In genomic region chr1:235325854-235326253, GRCh38 we compare ENCODE assay signal across 9 cellular contexts. TPM values are rescaled to one million over a fixed set of nuclear protein-coding genes. Genes with fewer than 3 reads are reported as not detected.
A peak's percentile ranks its signal among the peaks of the same experiment; 100 is the strongest.
DNase-seq lines count a peak whose midpoint lies in the region; ATAC-seq lines count a peak whose summit lies in the region.
"Had no signal": no experiment of that assay in that cellular context is flagged by ENCODE, and none has a peak within 500 bp of the region (broad histone marks: within the 10 kb centered on the region; RNA-seq: fewer than 3 reads in every experiment).

No MANE protein-coding gene starts in this region.

- H3K9me3 Mint-ChIP-seq in activated CD4-positive, alpha-beta T cell treated with anti-CD3 and anti-CD28 coated beads, Interleukin-2, amount 10 ng/mL, durations not matched to agents 7 days and 5 days, result no peaks in the 10 kb centered on the region
- no peaks in the 10 kb centered on the region for H3K9me3 Mint-ChIP-seq in activated CD4-positive, alpha-beta memory T cell treated with anti-CD3 and anti-CD28 coated beads, Interleukin-2, amount 10 ng/mL, durations not matched to agents 7 days and 5 days
- no peaks in the 10 kb centered on the region for H3K9me3 Mint-ChIP-seq in stimulated activated naive CD8-positive, alpha-beta T cell treated with anti-CD3 and anti-CD28 coated beads, Interleukin-15, amount 100 ng/mL, for 72 hours
- no peaks in the 10 kb centered on the region for H3K9me3 Mint-ChIP-seq in effector memory CD8-positive, alpha-beta T cell

- H3K27ac Mint-ChIP-seq in activated CD4-positive, alpha-beta T cell treated with anti-CD3 and anti-CD28 coated beads, Interleukin-2, amount 10 ng/mL, durations not matched to agents 7 days and 5 days, result peak overlapping the region; percentile 62
- H3K27ac Mint-ChIP-seq in activated CD4-positive, alpha-beta memory T cell treated with anti-CD3 and anti-CD28 coated beads, Interleukin-2, amount 10 ng/mL, durations not matched to agents 7 days and 5 days, result peak overlapping the region; percentile 87
- peak overlapping the region in 1 of 2 donors; percentile 95 for H3K27ac Mint-ChIP-seq in stimulated activated naive CD8-positive, alpha-beta T cell treated with anti-CD3 and anti-CD28 coated beads, Interleukin-15, amount 100 ng/mL, for 72 hours
- no peak overlapping the region for H3K27ac Mint-ChIP-seq in effector memory CD8-positive, alpha-beta T cell

- peaks cover 37% of the 10 kb centered on the region for H3K36me3 Mint-ChIP-seq in activated CD4-positive, alpha-beta T cell treated with anti-CD3 and anti-CD28 coated beads, Interleukin-2, amount 10 ng/mL, durations not matched to agents 7 days and 5 days (ENCODE audit: low read depth)
- peaks cover 39% of the 10 kb centered on the region for H3K36me3 Mint-ChIP-seq in activated CD4-positive, alpha-beta memory T cell treated with anti-CD3 and anti-CD28 coated beads, Interleukin-2, amount 10 ng/mL, durations not matched to agents 7 days and 5 days (ENCODE audit: low read depth)
- H3K36me3 Mint-ChIP-seq in effector memory CD8-positive, alpha-beta T cell (ENCODE audit: insufficient read depth), result peaks cover 44% of the 10 kb centered on the region

- peaks cover 38% of the 10 kb centered on the region for H3K4me1 Mint-ChIP-seq in activated CD4-positive, alpha-beta T cell treated with anti-CD3 and anti-CD28 coated beads, Interleukin-2, amount 10 ng/mL, durations not matched to agents 7 days and 5 days
- peaks cover 42% of the 10 kb centered on the region for H3K4me1 Mint-ChIP-seq in activated CD4-positive, alpha-beta memory T cell treated with anti-CD3 and anti-CD28 coated beads, Interleukin-2, amount 10 ng/mL, durations not matched to agents 7 days and 5 days
- peaks cover 33% of the 10 kb centered on the region for H3K4me1 Mint-ChIP-seq in stimulated activated naive CD8-positive, alpha-beta T cell treated with anti-CD3 and anti-CD28 coated beads, Interleukin-15, amount 100 ng/mL, for 72 hours
- peaks cover 35 to 48% of the 10 kb centered on the region in 2 donors for H3K4me1 Mint-ChIP-seq in effector memory CD8-positive, alpha-beta T cell (ENCODE audit: low read depth in 2 of 2)

- peak overlapping the region; percentile 91 for H3K4me3 ChIP-seq in iPS-18a (ENCODE audit: low read length)

- peak overlapping the region; percentile 87 for H3K9ac ChIP-seq in iPS-18a (ENCODE audit: low read length)

- peaks cover 9% of the 10 kb centered on the region for H3K36me3 ChIP-seq in iPS-18a (ENCODE audit: control insufficient read depth, low read depth, low read length)

- CTCF ChIA-PET in activated CD4-positive, alpha-beta T cell treated with anti-CD3 and anti-CD28 coated beads, Interleukin-2, amount 10 ng/mL, durations not matched to agents 7 days and 5 days (lab: Charles Lee), result interaction anchor here (1.5 kb wide), 1 partner anchor 18 kb away, joined by 5 read pairs; no protein-coding TSS in a partner anchor
- CTCF ChIA-PET in activated CD4-positive, alpha-beta memory T cell treated with anti-CD3 and anti-CD28 coated beads, Interleukin-2, amount 10 ng/mL, durations not matched to agents 7 days and 5 days (lab: Charles Lee), result interaction anchor here (0.6 to 2.5 kb wide), 4 partner anchors 12 to 91 kb away, joined by 3 to 7 read pairs (median 4); no protein-coding TSS in a partner anchor

- H3K9me3 ChIP-seq in iPS-18a (ENCODE audit: control insufficient read depth, low read depth, low read length), result no peaks in the 10 kb centered on the region

- ATAC-seq in stimulated activated naive CD8-positive, alpha-beta T cell treated with anti-CD3 and anti-CD28 coated beads, Interleukin-15, amount 100 ng/mL, for 72 hours, result no peak
- ATAC-seq in effector memory CD8-positive, alpha-beta T cell (replicated peaks), result no peak

- in situ Hi-C loops in KBM-7 (cut with MboI; ENCODE audit: low pct_unique_long_range_greater_than_20kb, low sequenced_read_pairs), result no loop called here

- H3K27me3 Mint-ChIP-seq in activated CD4-positive, alpha-beta T cell treated with anti-CD3 and anti-CD28 coated beads, Interleukin-2, amount 10 ng/mL, durations not matched to agents 7 days and 5 days, result no peaks in the 10 kb centered on the region
- H3K27me3 Mint-ChIP-seq in activated CD4-positive, alpha-beta memory T cell treated with anti-CD3 and anti-CD28 coated beads, Interleukin-2, amount 10 ng/mL, durations not matched to agents 7 days and 5 days, result no peaks in the 10 kb centered on the region
- no peaks in the 10 kb centered on the region for H3K27me3 Mint-ChIP-seq in stimulated activated naive CD8-positive, alpha-beta T cell treated with anti-CD3 and anti-CD28 coated beads, Interleukin-15, amount 100 ng/mL, for 72 hours
- no peaks in the 10 kb centered on the region for H3K27me3 Mint-ChIP-seq in effector memory CD8-positive, alpha-beta T cell

- POLR2A ChIA-PET in activated CD4-positive, alpha-beta T cell treated with anti-CD3 and anti-CD28 coated beads, Interleukin-2, amount 10 ng/mL, durations not matched to agents 7 days and 5 days (lab: Charles Lee), result no interaction called here
- POLR2A ChIA-PET in activated CD4-positive, alpha-beta memory T cell treated with anti-CD3 and anti-CD28 coated beads, Interleukin-2, amount 10 ng/mL, durations not matched to agents 7 days and 5 days (lab: Charles Lee), result interaction anchor here (0.7 to 4.1 kb wide), 9 partner anchors 9 to 847 kb away, joined by 3 to 14 read pairs (median 3); partner anchors contain the start of genes RBM34 and TARBP1

- DNase-seq in activated CD4-positive, alpha-beta T cell treated with anti-CD3 and anti-CD28 coated beads, Interleukin-2, amount 10 ng/mL, durations not matched to agents 7 days and 5 days, result no peak
- DNase-seq in activated CD4-positive, alpha-beta T cell treated with anti-CD3 and anti-CD28 coated beads, Interleukin-2, amount 50 U/mL, for 48 hours, result no peak
- no peak for DNase-seq in activated CD4-positive, alpha-beta memory T cell treated with anti-CD3 and anti-CD28 coated beads, Interleukin-2, amount 10 ng/mL, durations not matched to agents 7 days and 5 days
- DNase-seq in stimulated activated naive CD8-positive, alpha-beta T cell treated with anti-CD3 and anti-CD28 coated beads, Interleukin-15, amount 100 ng/mL, for 72 hours, result no peak
- DNase-seq in NCI-H345 treated with DMSO at 0.1 percent for 48 hours (lab: John Stamatoyannopoulos, UW; ENCODE audit: unreplicated experiment), result no peak
- DNase-seq in effector memory CD8-positive, alpha-beta T cell, result no peak
- no peak for DNase-seq in KBM-7
- DNase-seq: HCEC 1CT had no signal

- H3K27ac ChIP-seq in iPS-18a (ENCODE audit: low read length), result no peak overlapping the region

- H3K4me1 ChIP-seq in iPS-18a (ENCODE audit: control insufficient read depth, low read depth, low read length), result peaks cover 22% of the 10 kb centered on the region

- H3K4me3 Mint-ChIP-seq in activated CD4-positive, alpha-beta T cell treated with anti-CD3 and anti-CD28 coated beads, Interleukin-2, amount 10 ng/mL, durations not matched to agents 7 days and 5 days, result peak overlapping the region; percentile 88
- H3K4me3 Mint-ChIP-seq in activated CD4-positive, alpha-beta memory T cell treated with anti-CD3 and anti-CD28 coated beads, Interleukin-2, amount 10 ng/mL, durations not matched to agents 7 days and 5 days, result peak overlapping the region; percentile 98
- H3K4me3 Mint-ChIP-seq in stimulated activated naive CD8-positive, alpha-beta T cell treated with anti-CD3 and anti-CD28 coated beads, Interleukin-15, amount 100 ng/mL, for 72 hours, result peak overlapping the region; percentile 98 to 99
- H3K4me3 Mint-ChIP-seq in effector memory CD8-positive, alpha-beta T cell, result no peak overlapping the region

- H3K27me3 ChIP-seq in iPS-18a (ENCODE audit: control insufficient read depth, insufficient read depth, low read length), result no peaks in the 10 kb centered on the region

RNA-seq across cellular contexts. Expression of gene ARID4B, which starts 2.1 kb away (rescaled TPM):
- total RNA-seq in activated CD4-positive, alpha-beta T cell treated with anti-CD3 and anti-CD28 coated beads, Interleukin-2, amount 10 ng/mL, durations not matched to agents 7 days and 5 days, result 10 to 100 TPM; 43.7 to 47.3 TPM
- 10 to 100 TPM; 54.1 to 56.1 TPM for total RNA-seq in activated CD4-positive, alpha-beta memory T cell treated with anti-CD3 and anti-CD28 coated beads, Interleukin-2, amount 10 ng/mL, durations not matched to agents 7 days and 5 days

RNA-seq across cellular contexts. Expression of gene GGPS1, which starts 2.5 kb away (rescaled TPM):
- total RNA-seq in activated CD4-positive, alpha-beta T cell treated with anti-CD3 and anti-CD28 coated beads, Interleukin-2, amount 10 ng/mL, durations not matched to agents 7 days and 5 days, result 10 to 100 TPM; 27.2 to 27.6 TPM
- total RNA-seq in activated CD4-positive, alpha-beta memory T cell treated with anti-CD3 and anti-CD28 coated beads, Interleukin-2, amount 10 ng/mL, durations not matched to agents 7 days and 5 days, result 10 to 100 TPM; 28.2 to 34.3 TPM

RNA-seq across cellular contexts. Expression of gene TBCE, which starts 41.4 kb away (rescaled TPM):
- total RNA-seq in activated CD4-positive, alpha-beta T cell treated with anti-CD3 and anti-CD28 coated beads, Interleukin-2, amount 10 ng/mL, durations not matched to agents 7 days and 5 days, result 10 to 100 TPM; 25.1 to 26.8 TPM
- total RNA-seq in activated CD4-positive, alpha-beta memory T cell treated with anti-CD3 and anti-CD28 coated beads, Interleukin-2, amount 10 ng/mL, durations not matched to agents 7 days and 5 days, result 10 to 100 TPM; 22.3 to 25.0 TPM

Comparison
In these comparisons a context has a peak if more than half of its experiments do, and no peak if none do; other contexts are left out.
1. H3K27ac Mint-ChIP-seq: peak in activated CD4-positive, alpha-beta T cell treated with anti-CD3 and anti-CD28 coated beads, Interleukin-2, amount 10 ng/mL, durations not matched to agents 7 days and 5 days (single experiment) and activated CD4-positive, alpha-beta memory T cell treated with anti-CD3 and anti-CD28 coated beads, Interleukin-2, amount 10 ng/mL, durations not matched to agents 7 days and 5 days (single experiment); none in effector memory CD8-positive, alpha-beta T cell (0 of 2).
2. H3K4me3 Mint-ChIP-seq: peak in activated CD4-positive, alpha-beta T cell treated with anti-CD3 and anti-CD28 coated beads, Interleukin-2, amount 10 ng/mL, durations not matched to agents 7 days and 5 days (single experiment), activated CD4-positive, alpha-beta memory T cell treated with anti-CD3 and anti-CD28 coated beads, Interleukin-2, amount 10 ng/mL, durations not matched to agents 7 days and 5 days (single experiment) and stimulated activated naive CD8-positive, alpha-beta T cell treated with anti-CD3 and anti-CD28 coated beads, Interleukin-15, amount 100 ng/mL, for 72 hours (2 of 2); none in effector memory CD8-positive, alpha-beta T cell (0 of 2).